ENCODE assay signal across 8 cellular contexts in the genomic region with DNA sequence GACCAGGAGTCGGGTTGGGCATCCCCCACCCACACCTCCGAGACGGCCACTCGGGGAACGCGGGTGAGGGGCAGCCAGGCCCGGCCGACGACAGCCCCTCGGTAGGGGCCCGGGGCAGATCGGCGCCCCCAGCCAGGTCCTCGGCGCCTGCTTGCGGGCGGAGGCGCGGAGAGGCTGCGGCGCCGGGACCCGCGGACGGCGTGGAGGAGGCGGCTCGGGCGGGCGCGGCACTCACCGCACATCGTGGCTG. TPM values are rescaled to one million over a fixed set of nuclear protein-coding genes. Genes with fewer than 3 reads are reported as not detected.
DNase-seq lines count a peak whose midpoint lies in the region; ATAC-seq and TF ChIP-seq lines count a peak whose summit lies in the region.

No MANE protein-coding gene starts in this region.

- no peak overlapping the region for H3K4me3 Mint-ChIP-seq in Caco-2 (ENCODE audit: unreplicated experiment)
- H3K4me3 Mint-ChIP-seq in MCF 10A (ENCODE audit: unreplicated experiment): peak overlapping the region; percentile 67
- H3K4me3 Mint-ChIP-seq in naive B cell: peak overlapping the region in 2 of 8 donors; percentile 19 to 72

- H3K9me3 ChIP-seq in Caco-2: no peaks in the 10 kb centered on the region

- H3K4me1 ChIP-seq in Caco-2: peaks cover 19% of the 10 kb centered on the region

- BruUV-seq in Caco-2 (replicated peaks; lab: Mats Ljungman, UMichigan) (no TSS peak), MCF 10A (replicated peaks; lab: Mats Ljungman, UMichigan) (no TSS peak)

- TF ChIP-seq CTCF in Caco-2 (IDR thresholded peaks at IDR 0.05; ENCODE audit: insufficient read depth in 1 of 2, low read depth in 1 of 2, low read length in 1 of 2, severe bottlenecking in 1 of 2, unreplicated experiment in 1 of 2): no peak
- TF ChIP-seq CTCF in MCF 10A (IDR thresholded peaks at IDR 0.05; ENCODE audit: unreplicated experiment): no peak

- H3K27me3 ChIP-seq in Caco-2 (replicated peaks; ENCODE audit: control insufficient read depth, insufficient read depth, low read length): peaks cover 6% of the 10 kb centered on the region

- H3K9me3 Mint-ChIP-seq in Caco-2 (ENCODE audit: unreplicated experiment) (no peaks in the 10 kb centered on the region), MCF 10A (ENCODE audit: unreplicated experiment) (no peaks in the 10 kb centered on the region), naive B cell (no peaks in the 10 kb centered on the region)

- intact Hi-C loops in Caco-2 (cut with micrococcal nuclease; ENCODE audit: unreplicated experiment) (loop anchor here (10.0 kb wide), 1 partner anchor 122 kb away; no protein-coding TSS in a partner anchor), MCF 10A (cut with micrococcal nuclease) (loop anchor here (1.0 kb wide), 1 partner anchor 23 kb away; no protein-coding TSS in a partner anchor)

- H3K36me3 ChIP-seq in Caco-2 (ENCODE audit: control insufficient read depth, insufficient read depth, low read length): no peaks in the 10 kb centered on the region

- CTCF ChIA-PET in Caco-2 (lab: Charles Lee): interaction anchor here (0.6 to 0.7 kb wide), 2 partner anchors 255 to 702 kb away, joined by 3 read pairs; no protein-coding TSS in a partner anchor
- CTCF ChIA-PET in MCF 10A (lab: Yijun Ruan, JAX): no interaction called here

- no peaks in the 10 kb centered on the region for H3K4me1 Mint-ChIP-seq in Caco-2 (ENCODE audit: low read depth, unreplicated experiment)
- no peaks in the 10 kb centered on the region for H3K4me1 Mint-ChIP-seq in MCF 10A (ENCODE audit: insufficient read depth, unreplicated experiment)
- peaks cover 8 to 9% (median 9%) of the 10 kb centered on the region in 3 donors for H3K4me1 Mint-ChIP-seq in naive B cell

- H3K4me3 ChIP-seq in Caco-2 (ENCODE audit: low read depth, low read length): peak overlapping the region; percentile 47

- POLR2A ChIA-PET in Caco-2 (lab: Charles Lee): interaction anchor here (0.6 kb wide), 1 partner anchor 282 kb away, joined by 6 read pairs; no protein-coding TSS in a partner anchor
- POLR2A ChIA-PET in MCF 10A (lab: Yijun Ruan, JAX): interaction anchor here (1.1 to 2.1 kb wide), 4 partner anchors 19 to 89 kb away, joined by 3 to 8 read pairs (median 4); no protein-coding TSS in a partner anchor

- H3K27ac Mint-ChIP-seq in Caco-2 (ENCODE audit: unreplicated experiment) (no peak overlapping the region), MCF 10A (ENCODE audit: low read depth, unreplicated experiment) (no peak overlapping the region), naive B cell (no peak overlapping the region)

- H3K36me3 Mint-ChIP-seq in Caco-2 (ENCODE audit: insufficient read depth, unreplicated experiment) (no peaks in the 10 kb centered on the region), MCF 10A (ENCODE audit: insufficient read depth, unreplicated experiment) (no peaks in the 10 kb centered on the region), naive B cell (peaks cover 0 to 7% of the 10 kb centered on the region in 2 donors)

- H3K27me3 Mint-ChIP-seq in Caco-2 (ENCODE audit: insufficient read depth, unreplicated experiment) (peaks cover 21% of the 10 kb centered on the region), MCF 10A (ENCODE audit: insufficient read depth, unreplicated experiment) (peaks cover 25% of the 10 kb centered on the region), naive B cell (peaks cover 45 to 73% (median 66%) of the 10 kb centered on the region in 3 donors)

- peak; percentile 30 for ATAC-seq in HG02852 (IDR thresholded peaks at IDR 0.05; ENCODE audit: unreplicated experiment)
- peak; percentile 22 to 29 for ATAC-seq in naive B cell (ENCODE audit: low read depth in 2 of 2)

- DNase-seq in Caco-2 (no peak), MCF 10A (ENCODE audit: unreplicated experiment) (no peak), naive B cell (peak; percentile 29), glomerular visceral epithelial cell (ENCODE audit: extremely low spot score) (no peak), HPDE6-E6E7 (ENCODE audit: extremely low spot score) (no peak), GM19240 (ENCODE audit: insufficient read length, low spot score) (no peak), NCI-H187 treated with DMSO at 0.1 percent for 48 hours (lab: John Stamatoyannopoulos, UW) (no peak)

RNA-seq across cellular contexts. Expression of a gene that starts 0.2 kb away (rescaled TPM):
- 0.72 and 1.6 TPM in 2 replicates for total RNA-seq in Caco-2 (2022)
- total RNA-seq in MCF 10A (2022): 8.2 and 15.7 TPM in 2 replicates
- under 1 TPM in 2 of 6 donors, not detected in 4; 0.08 to 0.10 TPM for polyA plus RNA-seq in naive B cell (ENCODE audit: low read depth in 6 of 6)
